ENCODE assay signal across 19 cellular contexts in genomic region chr11:71130106-71130505, GRCh38.
DNase-seq lines count a peak whose midpoint lies in the region; FAIRE-seq and TF ChIP-seq lines count a peak whose summit lies in the region.
"Had no signal": no experiment of that assay in that cellular context is flagged by ENCODE, and none has a peak within 500 bp of the region (broad histone marks: within the 10 kb centered on the region; RNA-seq: fewer than 3 reads in every experiment).

No MANE protein-coding gene starts in this region.

- no peak for FAIRE-seq in bronchial epithelial cell (lab: Jason Lieb, UNC)
- FAIRE-seq: D721Med, GM19239 had no signal

- H3K4me2 ChIP-seq in mesenchymal stem cell (ENCODE audit: low read length, poor library complexity, severe bottlenecking), result no peak overlapping the region
- H3K4me2 ChIP-seq: PC-9 had no signal

- no peak overlapping the region for H3K14ac ChIP-seq in mesenchymal stem cell (ENCODE audit: low read length in 2 of 2)

- no peak overlapping the region for H4K91ac ChIP-seq in mesenchymal stem cell (ENCODE audit: low read length)

- no peaks in the 10 kb centered on the region for H3K36me3 Mint-ChIP-seq in neural crest cell (ENCODE audit: low read depth)
- H3K36me3 Mint-ChIP-seq in activated CD4-positive, alpha-beta T cell treated with anti-CD3 and anti-CD28 coated beads, Interleukin-2, amount 10 ng/mL, durations not matched to agents 24 days and 14 days (ENCODE audit: low read depth), result no peaks in the 10 kb centered on the region

- intact Hi-C loops in activated CD4-positive, alpha-beta T cell treated with anti-CD3 and anti-CD28 coated beads, Interleukin-2, amount 10 ng/mL, durations not matched to agents 24 days and 14 days (cut with micrococcal nuclease), result no loop called here

- no peak overlapping the region for H3K9ac ChIP-seq in mesenchymal stem cell (ENCODE audit: low read length)

- no peak overlapping the region for H2BK15ac ChIP-seq in mesenchymal stem cell (ENCODE audit: low read depth, poor library complexity, severe bottlenecking)

- no peak overlapping the region for H4K8ac ChIP-seq in mesenchymal stem cell (ENCODE audit: low read length)

- no peak overlapping the region for H3K4ac ChIP-seq in mesenchymal stem cell (ENCODE audit: low read depth in 1 of 2, low read length in 2 of 2)

- no peak overlapping the region for H3K4me3 ChIP-seq in bronchial epithelial cell (ENCODE audit: low read depth, low read length)
- H3K4me3 ChIP-seq in mesenchymal stem cell (ENCODE audit: insufficient read depth in 1 of 2, low read depth in 1 of 2, low read length in 2 of 2), result no peak overlapping the region
- H3K4me3 ChIP-seq: PC-9, SJSA1 had no signal

- no peaks in the 10 kb centered on the region for H3K27me3 ChIP-seq in bronchial epithelial cell (ENCODE audit: control insufficient read depth, insufficient read depth, low read length)
- no peaks in the 10 kb centered on the region for H3K27me3 ChIP-seq in mesenchymal stem cell (ENCODE audit: control insufficient read depth in 1 of 2, insufficient read depth in 1 of 2, low read length in 2 of 2)
- H3K27me3 ChIP-seq: BE2C, SJSA1 had no signal

- no peaks in the 10 kb centered on the region for H3K9me3 Mint-ChIP-seq in neural crest cell
- no peaks in the 10 kb centered on the region for H3K9me3 Mint-ChIP-seq in activated CD4-positive, alpha-beta T cell treated with anti-CD3 and anti-CD28 coated beads, Interleukin-2, amount 10 ng/mL, durations not matched to agents 24 days and 14 days

- 88% methylated on average over 6 of the region's 8 CpGs for WGBS in mesenchymal stem cell

- no peak overlapping the region for H3K18ac ChIP-seq in mesenchymal stem cell (ENCODE audit: low read depth in 1 of 2, low read length in 2 of 2)

- DNase-seq in M059J (ENCODE audit: low read depth), result peak; percentile 14
- DNase-seq in bronchial epithelial cell (ENCODE audit: low read depth), result peak; percentile 86
- no peak for DNase-seq in neural crest cell (ENCODE audit: low read depth, low spot score)
- DNase-seq in ureter (ENCODE audit: low spot score), result peak; percentile 57
- no peak for DNase-seq in GM20000 (ENCODE audit: low spot score)
- no peak for DNase-seq in mesenchymal stem cell
- no peak for DNase-seq in HuH-7.5 (ENCODE audit: low spot score)
- DNase-seq in activated CD4-positive, alpha-beta T cell treated with anti-CD3 and anti-CD28 coated beads, Interleukin-2, amount 10 ng/mL, durations not matched to agents 24 days and 14 days, result no peak
- DNase-seq: BE2C, GF-D8, H7, KG1, NCI-H1417 treated with DMSO at 0.1 percent for 48 hours, NCI-H187 treated with DMSO at 0.1 percent for 48 hours, NCI-H2107 had no signal

- H3K27ac ChIP-seq in mesenchymal stem cell (ENCODE audit: low read length, poor library complexity, severe bottlenecking), result no peak overlapping the region
- H3K27ac ChIP-seq: PC-9, SJSA1 had no signal

- no peak overlapping the region for H2BK120ac ChIP-seq in mesenchymal stem cell (ENCODE audit: low read depth, low read length)

- H3K27ac Mint-ChIP-seq in neural crest cell (ENCODE audit: unreplicated experiment), result peak overlapping the region; percentile 64
- no peak overlapping the region for H3K27ac Mint-ChIP-seq in activated CD4-positive, alpha-beta T cell treated with anti-CD3 and anti-CD28 coated beads, Interleukin-2, amount 10 ng/mL, durations not matched to agents 24 days and 14 days

- H3K23ac ChIP-seq in mesenchymal stem cell (ENCODE audit: low read length in 2 of 2), result no peak overlapping the region

- no peaks in the 10 kb centered on the region for H3K79me1 ChIP-seq in mesenchymal stem cell (replicated peaks; ENCODE audit: low read length, poor library complexity, severe bottlenecking)

- H3K36me3 ChIP-seq in bronchial epithelial cell (ENCODE audit: control insufficient read depth, insufficient read depth, low read length) (peaks cover 1% of the 10 kb centered on the region), mesenchymal stem cell (ENCODE audit: control insufficient read depth in 1 of 2, insufficient read depth in 2 of 2, low read depth in 1 of 2, low read length in 2 of 2) (peaks cover 0 to 4% of the 10 kb centered on the region in 2 experiments)
- H3K36me3 ChIP-seq: BE2C, SJSA1 had no signal

- H2AK5ac ChIP-seq in mesenchymal stem cell (ENCODE audit: low read length, severe bottlenecking), result no peak overlapping the region

- no peaks in the 10 kb centered on the region for H3K9me3 ChIP-seq in mesenchymal stem cell (ENCODE audit: control insufficient read depth, low read length)
- H3K9me3 ChIP-seq: BE2C, SJSA1 had no signal

- H3K27me3 Mint-ChIP-seq in neural crest cell (ENCODE audit: low read depth), result peaks cover 2% of the 10 kb centered on the region
- no peaks in the 10 kb centered on the region for H3K27me3 Mint-ChIP-seq in activated CD4-positive, alpha-beta T cell treated with anti-CD3 and anti-CD28 coated beads, Interleukin-2, amount 10 ng/mL, durations not matched to agents 24 days and 14 days

- TF ChIP-seq CTCF in bronchial epithelial cell (IDR thresholded peaks at IDR 0.05; ENCODE audit: insufficient read depth, low read length, severe bottlenecking) (no peak), neural crest cell (conservative IDR thresholded peaks at IDR 0.05) (no peak), GM20000 (IDR thresholded peaks at IDR 0.05; ENCODE audit: extremely low read depth, missing control alignments) (no peak)

- no peak overlapping the region for H2BK5ac ChIP-seq in mesenchymal stem cell (ENCODE audit: low read depth, low read length, poor library complexity, severe bottlenecking)

- no peak overlapping the region for H2AFZ ChIP-seq in mesenchymal stem cell (ENCODE audit: low read depth, low read length)
- H2AFZ ChIP-seq: PC-9 had no signal

- H3K4me3 Mint-ChIP-seq in neural crest cell, result no peak overlapping the region
- H3K4me3 Mint-ChIP-seq in activated CD4-positive, alpha-beta T cell treated with anti-CD3 and anti-CD28 coated beads, Interleukin-2, amount 10 ng/mL, durations not matched to agents 24 days and 14 days, result no peak overlapping the region

- H2BK12ac ChIP-seq in mesenchymal stem cell (ENCODE audit: low read length in 2 of 2), result no peak overlapping the region

- peaks cover 2% of the 10 kb centered on the region for H3K4me1 ChIP-seq in mesenchymal stem cell (ENCODE audit: control insufficient read depth, insufficient read depth, low read depth, low read length)
- H3K4me1 ChIP-seq: BE2C, SJSA1 had no signal

- H3K4me1 Mint-ChIP-seq in neural crest cell, result no peaks in the 10 kb centered on the region
- H3K4me1 Mint-ChIP-seq in activated CD4-positive, alpha-beta T cell treated with anti-CD3 and anti-CD28 coated beads, Interleukin-2, amount 10 ng/mL, durations not matched to agents 24 days and 14 days, result no peaks in the 10 kb centered on the region

Comparison
In these comparisons a context has a peak if more than half of its experiments do, and no peak if none do; other contexts are left out.
1. DNase-seq: peak in M059J (single experiment), bronchial epithelial cell (single experiment) and ureter (single experiment); none in neural crest cell (single experiment), GM20000 (single experiment), mesenchymal stem cell (single experiment), HuH-7.5 (single experiment) and activated CD4-positive, alpha-beta T cell treated with anti-CD3 and anti-CD28 coated beads, Interleukin-2, amount 10 ng/mL, durations not matched to agents 24 days and 14 days (single experiment).